In genomic region chr20:46520976-46521579, GRCh38 we compare ENCODE assay signal across 1 cellular context.
TF ChIP-seq lines count a peak whose summit lies in the region.

No MANE protein-coding gene starts in this region.

TF ChIP-seq in HepG2, 621 proteins besides CTCF, POLR2A, EP300 and RAD21 (continued from another document and continues in another):
- TF ChIP-seq ZNF687 (CRISPR knock-in tag; IDR thresholded peaks at IDR 0.05) = no peak
- TF ChIP-seq PRDM15 (CRISPR knock-in tag; IDR thresholded peaks at IDR 0.05) = no peak
- peak; percentile 48; the same call in 1 of the 2 replicates for TF ChIP-seq ZFY (CRISPR knock-in tag; IDR thresholded peaks at IDR 0.05)
- TF ChIP-seq ZBTB8A (CRISPR knock-in tag; IDR thresholded peaks at IDR 0.05; ENCODE audit: borderline replicate concordance, low read depth) = no peak
- TF ChIP-seq ZNF75D (CRISPR knock-in tag; IDR thresholded peaks at IDR 0.05; ENCODE audit: borderline replicate concordance) = no peak
- peak; percentile 57; the same call in 1 of the 2 replicates for TF ChIP-seq ARID4A (CRISPR knock-in tag; IDR thresholded peaks at IDR 0.05; ENCODE audit: borderline replicate concordance)
- TF ChIP-seq EZH2 (conservative IDR thresholded peaks at IDR 0.05; ENCODE audit: low read depth, low read length) = no peak
- no peak for TF ChIP-seq TCF7L2 (IDR thresholded peaks at IDR 0.05; ENCODE audit: low read depth, low read length)
- no peak for TF ChIP-seq RELA (CRISPR knock-in tag; IDR thresholded peaks at IDR 0.05)
- no peak for TF ChIP-seq TBL1XR1 (IDR thresholded peaks at IDR 0.05; ENCODE audit: borderline replicate concordance, low read length, partially characterized antibody)
- TF ChIP-seq NFE2L1 (CRISPR knock-in tag; IDR thresholded peaks at IDR 0.05; ENCODE audit: borderline replicate concordance) = no peak
- TF ChIP-seq ZNF672 (CRISPR knock-in tag; IDR thresholded peaks at IDR 0.05) = no peak
- TF ChIP-seq, protein P1, sequence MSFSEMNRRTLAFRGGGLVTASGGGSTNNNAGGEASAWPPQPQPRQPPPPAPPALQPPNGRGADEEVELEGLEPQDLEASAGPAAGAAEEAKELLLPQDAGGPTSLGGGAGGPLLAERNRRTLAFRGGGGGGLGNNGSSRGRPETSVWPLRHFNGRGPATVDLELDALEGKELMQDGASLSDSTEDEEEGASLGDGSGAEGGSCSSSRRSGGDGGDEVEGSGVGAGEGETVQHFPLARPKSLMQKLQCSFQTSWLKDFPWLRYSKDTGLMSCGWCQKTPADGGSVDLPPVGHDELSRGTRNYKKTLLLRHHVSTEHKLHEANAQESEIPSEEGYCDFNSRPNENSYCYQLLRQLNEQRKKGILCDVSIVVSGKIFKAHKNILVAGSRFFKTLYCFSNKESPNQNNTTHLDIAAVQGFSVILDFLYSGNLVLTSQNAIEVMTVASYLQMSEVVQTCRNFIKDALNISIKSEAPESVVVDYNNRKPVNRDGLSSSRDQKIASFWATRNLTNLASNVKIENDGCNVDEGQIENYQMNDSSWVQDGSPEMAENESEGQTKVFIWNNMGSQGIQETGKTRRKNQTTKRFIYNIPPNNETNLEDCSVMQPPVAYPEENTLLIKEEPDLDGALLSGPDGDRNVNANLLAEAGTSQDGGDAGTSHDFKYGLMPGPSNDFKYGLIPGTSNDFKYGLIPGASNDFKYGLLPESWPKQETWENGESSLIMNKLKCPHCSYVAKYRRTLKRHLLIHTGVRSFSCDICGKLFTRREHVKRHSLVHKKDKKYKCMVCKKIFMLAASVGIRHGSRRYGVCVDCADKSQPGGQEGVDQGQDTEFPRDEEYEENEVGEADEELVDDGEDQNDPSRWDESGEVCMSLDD (CRISPR knock-in tag; IDR thresholded peaks at IDR 0.05; ENCODE audit: borderline replicate concordance) = no peak
- TF ChIP-seq KLF16 (CRISPR knock-in tag; IDR thresholded peaks at IDR 0.05) = no peak
- TF ChIP-seq, protein P2, sequence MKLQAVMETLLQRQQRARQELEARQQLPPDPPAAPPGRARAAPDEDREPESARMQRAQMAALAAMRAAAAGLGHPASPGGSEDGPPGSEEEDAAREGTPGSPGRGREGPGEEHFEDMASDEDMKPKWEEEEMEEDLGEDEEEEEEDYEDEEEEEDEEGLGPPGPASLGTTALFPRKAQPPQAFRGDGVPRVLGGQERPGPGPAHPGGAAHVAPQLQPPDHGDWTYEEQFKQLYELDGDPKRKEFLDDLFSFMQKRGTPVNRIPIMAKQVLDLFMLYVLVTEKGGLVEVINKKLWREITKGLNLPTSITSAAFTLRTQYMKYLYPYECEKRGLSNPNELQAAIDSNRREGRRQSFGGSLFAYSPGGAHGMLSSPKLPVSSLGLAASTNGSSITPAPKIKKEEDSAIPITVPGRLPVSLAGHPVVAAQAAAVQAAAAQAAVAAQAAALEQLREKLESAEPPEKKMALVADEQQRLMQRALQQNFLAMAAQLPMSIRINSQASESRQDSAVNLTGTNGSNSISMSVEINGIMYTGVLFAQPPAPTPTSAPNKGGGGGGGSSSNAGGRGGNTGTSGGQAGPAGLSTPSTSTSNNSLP (IDR thresholded peaks at IDR 0.05; ENCODE audit: low read depth, low read length) = no peak
- no peak for TF ChIP-seq ZNF543 (CRISPR knock-in tag; IDR thresholded peaks at IDR 0.05)
- TF ChIP-seq AHDC1 (CRISPR knock-in tag; IDR thresholded peaks at IDR 0.05; ENCODE audit: borderline replicate concordance) = no peak
- TF ChIP-seq ZGPAT (CRISPR knock-in tag; IDR thresholded peaks at IDR 0.05) = 0 out of 2 replicates have a peak, but pooled peaks have one; percentile 22
- TF ChIP-seq ZNF629 (CRISPR knock-in tag; conservative IDR thresholded peaks at IDR 0.05) = no peak
- no peak for TF ChIP-seq REXO4 (CRISPR knock-in tag; IDR thresholded peaks at IDR 0.05; ENCODE audit: borderline replicate concordance)
- TF ChIP-seq ZNF292 (CRISPR knock-in tag; IDR thresholded peaks at IDR 0.05; ENCODE audit: borderline replicate concordance, low read depth) = 0 out of 2 replicates have a peak, but pooled peaks have one; percentile 56
- no peak for TF ChIP-seq ZNF362 (CRISPR knock-in tag; IDR thresholded peaks at IDR 0.05; ENCODE audit: borderline replicate concordance)
